In the genomic region with DNA sequence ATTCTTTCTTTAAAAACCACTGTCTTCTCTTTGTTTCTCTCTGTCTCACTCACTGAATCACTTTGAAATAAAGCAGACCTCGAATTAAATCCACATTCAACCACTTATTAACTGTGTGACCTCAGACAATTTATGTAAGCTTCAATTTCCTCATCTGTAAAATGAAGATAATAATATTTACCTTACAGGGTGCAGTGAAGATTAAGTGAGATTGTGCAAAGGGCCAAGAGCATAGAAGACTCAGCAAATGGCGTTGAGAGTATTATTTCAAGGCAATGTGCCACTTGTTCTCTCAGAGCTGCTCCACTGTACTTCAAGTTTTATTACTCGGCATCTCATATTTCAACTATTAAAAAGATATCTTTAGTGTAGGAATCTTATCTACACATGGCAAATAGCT, we compare ENCODE assay signal across 18 cellular contexts.
DNase-seq lines count a peak whose midpoint lies in the region; ATAC-seq and TF ChIP-seq lines count a peak whose summit lies in the region.
"Had no signal": no experiment of that assay in that cellular context is flagged by ENCODE, and none has a peak within 500 bp of the region (broad histone marks: within the 10 kb centered on the region; RNA-seq: fewer than 3 reads in every experiment).

No MANE protein-coding gene starts in this region.

- H3K4me3 ChIP-seq in LNCaP clone FGC (ENCODE audit: low read depth, low read length) = no peak overlapping the region
- H3K4me3 ChIP-seq: BLaER1 treated with 17β-estradiol and CSF1 and Interleukin-3, amounts not matched to agents 10 nM and 100 nM; GM12878; HAP-1 had no signal

- intact Hi-C loops in left colon (cut with DNase I, micrococcal nuclease) = no loop called here

- ATAC-seq in left colon = peak; percentile 58
- no peak for ATAC-seq in stimulated activated naive CD8-positive, alpha-beta T cell treated with anti-CD3 and anti-CD28 coated beads, Interleukin-15, Interleukin-2, amounts not matched to agents 100 U/mL and 50 U/mL, for 24 hours
- ATAC-seq: GM12878 had no signal

- peak; percentile 24 for DNase-seq in NCI-H510A treated with DMSO at 0.1 percent for 48 hours (lab: John Stamatoyannopoulos, UW)
- DNase-seq in NCI-H510A (lab: John Stamatoyannopoulos, UW) = no peak
- DNase-seq in LNCaP clone FGC (ENCODE audit: low read depth) = peak; percentile 63
- DNase-seq in NCI-H2196 treated with DMSO at 0.1 percent for 48 hours (lab: John Stamatoyannopoulos, UW; ENCODE audit: unreplicated experiment) = peak; percentile 3
- DNase-seq in left colon = no peak
- no peak for DNase-seq in stimulated activated naive CD8-positive, alpha-beta T cell treated with anti-CD3 and anti-CD28 coated beads, Interleukin-15, Interleukin-2, amounts not matched to agents 100 U/mL and 50 U/mL, for 24 hours
- DNase-seq in COLO829 (ENCODE audit: low spot score) = no peak
- no peak for DNase-seq in DMS114 treated with DMSO at 0.1 percent for 48 hours (lab: John Stamatoyannopoulos, UW; ENCODE audit: unreplicated experiment)
- DNase-seq: 8988T; Calu3; CD4-positive, CD25-positive, alpha-beta regulatory T cell; DMS 273 treated with DMSO at 0.1 percent for 48 hours; DMS79; GOT3; IMR-90 had no signal

- TF ChIP-seq CTCF in LNCaP clone FGC (IDR thresholded peaks at IDR 0.05; ENCODE audit: control insufficient read depth, extremely low read depth, insufficient read depth) = no peak

Comparison
In these comparisons a context has a peak if more than half of its experiments do, and no peak if none do; other contexts are left out.
1. DNase-seq: peak in NCI-H510A treated with DMSO at 0.1 percent for 48 hours (single experiment), LNCaP clone FGC (single experiment) and NCI-H2196 treated with DMSO at 0.1 percent for 48 hours (single experiment); none in NCI-H510A (single experiment), left colon (0 of 2), stimulated activated naive CD8-positive, alpha-beta T cell treated with anti-CD3 and anti-CD28 coated beads, Interleukin-15, Interleukin-2, amounts not matched to agents 100 U/mL and 50 U/mL, for 24 hours (single experiment), COLO829 (single experiment) and DMS114 treated with DMSO at 0.1 percent for 48 hours (single experiment).